7 cellular contexts compared by ENCODE assay signal in genomic region chr2:202609381-202610145, GRCh38. TPM values are rescaled to one million over a fixed set of nuclear protein-coding genes. Genes with fewer than 3 reads are reported as not detected.
A peak's percentile ranks its signal among the peaks of the same experiment; 100 is the strongest.
DNase-seq lines count a peak whose midpoint lies in the region; ATAC-seq and TF ChIP-seq lines count a peak whose summit lies in the region.

No MANE protein-coding gene starts in this region.

- no peaks in the 10 kb centered on the region for H3K9me3 ChIP-seq in CD8-positive, alpha-beta T cell (ENCODE audit: low read length)

- CTCF ChIA-PET in RWPE1 (lab: Yijun Ruan, JAX) = no interaction called here
- CTCF ChIA-PET in CD8-positive, alpha-beta T cell (lab: Charles Lee) = no interaction called here

- no peaks in the 10 kb centered on the region for H3K27me3 ChIP-seq in CD8-positive, alpha-beta T cell (ENCODE audit: insufficient read depth, low read length)

- ATAC-seq in HG02852 (IDR thresholded peaks at IDR 0.05; ENCODE audit: unreplicated experiment) = peak; percentile 92
- no peak for ATAC-seq in CD8-positive, alpha-beta T cell

- H3K4me3 Mint-ChIP-seq in CD8-positive, alpha-beta T cell = no peak overlapping the region

- no peaks in the 10 kb centered on the region for H3K9me3 Mint-ChIP-seq in CD8-positive, alpha-beta T cell

- no peaks in the 10 kb centered on the region for H3K4me1 Mint-ChIP-seq in CD8-positive, alpha-beta T cell (ENCODE audit: low read depth)

- H3K36me3 Mint-ChIP-seq in CD8-positive, alpha-beta T cell = no peaks in the 10 kb centered on the region

- H3K27ac ChIP-seq in RWPE1 = no peak overlapping the region
- H3K27ac ChIP-seq in CD8-positive, alpha-beta T cell (ENCODE audit: low read depth, low read length) = no peak overlapping the region

- H3K36me3 ChIP-seq in CD8-positive, alpha-beta T cell (ENCODE audit: insufficient read depth, low read length) = no peaks in the 10 kb centered on the region

- DNase-seq in RWPE1 (ENCODE audit: low spot score) = peak; percentile 30
- peak; percentile 40 for DNase-seq in pons (ENCODE audit: low spot score)
- no peak for DNase-seq in CD8-positive, alpha-beta T cell
- DNase-seq in NCI-H146 (lab: John Stamatoyannopoulos, UW) = no peak
- no peak for DNase-seq in superior temporal gyrus (ENCODE audit: extremely low spot score)

- TF ChIP-seq CTCF in RWPE1 (conservative IDR thresholded peaks at IDR 0.05; ENCODE audit: low read depth) = no peak
- TF ChIP-seq CTCF in CD8-positive, alpha-beta T cell (IDR thresholded peaks at IDR 0.05) = no peak

- H3K27me3 Mint-ChIP-seq in CD8-positive, alpha-beta T cell (ENCODE audit: low read depth) = no peaks in the 10 kb centered on the region

- H3K4me1 ChIP-seq in CD8-positive, alpha-beta T cell (ENCODE audit: insufficient read depth, low read length) = no peaks in the 10 kb centered on the region

- no peak overlapping the region for H3K4me3 ChIP-seq in CD8-positive, alpha-beta T cell (ENCODE audit: low read depth, low read length)

- peak; percentile 23 for TF ChIP-seq POLR2A in GM19099 (IDR thresholded peaks at IDR 0.05; ENCODE audit: extremely low read depth, insufficient read length, low read depth)

- H3K27ac Mint-ChIP-seq in CD8-positive, alpha-beta T cell = no peak overlapping the region

- POLR2A ChIA-PET in RWPE1 (lab: Yijun Ruan, JAX; ENCODE audit: low non-redundant PET) = interaction anchor here (0.6 kb wide), 1 partner anchor 77 kb away, joined by 3 read pairs; no protein-coding TSS in a partner anchor
- POLR2A ChIA-PET in CD8-positive, alpha-beta T cell (lab: Charles Lee) = interaction anchor here (1.0 kb wide), 1 partner anchor 32 kb away, joined by 3 read pairs; no protein-coding TSS in a partner anchor

- intact Hi-C loops in CD8-positive, alpha-beta T cell (cut with DNase I, micrococcal nuclease) = no loop called here

RNA-seq across cellular contexts. Expression of gene FAM117B, which starts 25.2 kb away (rescaled TPM):
- total RNA-seq in CD8-positive, alpha-beta T cell = 10 to 100 TPM; 40.0 to 45.8 TPM

Comparison
In these comparisons a context has a peak if more than half of its experiments do, and no peak if none do; other contexts are left out.
1. DNase-seq: peak in RWPE1 (single experiment) and pons (single experiment); none in CD8-positive, alpha-beta T cell (0 of 7), NCI-H146 (single experiment) and superior temporal gyrus (single experiment).